1 cellular context compared by ENCODE assay signal in the genomic region with DNA sequence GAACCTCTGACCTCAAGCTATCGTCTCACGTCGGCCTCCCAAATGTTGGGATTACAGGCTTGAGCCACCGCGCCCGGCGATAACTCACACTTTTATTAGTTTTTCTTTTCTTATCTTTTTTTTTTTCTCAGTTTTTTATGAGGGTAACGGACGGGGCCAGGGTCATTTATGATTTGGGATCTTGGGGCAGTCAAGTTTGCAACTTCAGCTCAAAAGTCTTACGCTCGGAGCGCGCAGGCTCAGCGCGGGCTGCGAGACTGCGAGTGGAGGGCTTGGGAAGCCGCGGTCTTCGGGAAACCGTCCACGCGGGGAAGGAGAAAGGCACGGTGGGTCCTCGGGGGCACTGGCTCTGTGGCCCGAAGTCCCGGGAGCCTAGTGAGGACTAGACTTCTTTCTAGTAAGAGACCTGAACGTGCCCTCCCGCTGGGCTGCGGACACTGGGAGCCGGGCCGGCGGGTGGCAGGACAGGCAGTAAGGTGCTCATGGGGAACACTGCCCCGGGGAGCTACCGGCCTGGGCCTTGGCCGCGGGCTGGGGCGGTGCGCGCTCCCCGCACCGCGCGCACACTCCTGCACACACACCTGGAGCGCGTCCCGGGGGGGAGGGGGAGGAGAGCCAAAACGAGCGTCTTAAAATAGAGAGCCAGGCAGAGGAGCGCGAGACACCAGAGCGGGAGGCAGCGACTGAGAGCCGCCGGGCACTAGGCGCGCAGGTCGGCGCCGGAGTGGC.
TF ChIP-seq lines count a peak whose summit lies in the region.

No MANE protein-coding gene starts in this region.

TF ChIP-seq in HCT116, 20 proteins besides CTCF, POLR2A, EP300 and RAD21 (continued from another document):
- TF ChIP-seq, protein P1, sequence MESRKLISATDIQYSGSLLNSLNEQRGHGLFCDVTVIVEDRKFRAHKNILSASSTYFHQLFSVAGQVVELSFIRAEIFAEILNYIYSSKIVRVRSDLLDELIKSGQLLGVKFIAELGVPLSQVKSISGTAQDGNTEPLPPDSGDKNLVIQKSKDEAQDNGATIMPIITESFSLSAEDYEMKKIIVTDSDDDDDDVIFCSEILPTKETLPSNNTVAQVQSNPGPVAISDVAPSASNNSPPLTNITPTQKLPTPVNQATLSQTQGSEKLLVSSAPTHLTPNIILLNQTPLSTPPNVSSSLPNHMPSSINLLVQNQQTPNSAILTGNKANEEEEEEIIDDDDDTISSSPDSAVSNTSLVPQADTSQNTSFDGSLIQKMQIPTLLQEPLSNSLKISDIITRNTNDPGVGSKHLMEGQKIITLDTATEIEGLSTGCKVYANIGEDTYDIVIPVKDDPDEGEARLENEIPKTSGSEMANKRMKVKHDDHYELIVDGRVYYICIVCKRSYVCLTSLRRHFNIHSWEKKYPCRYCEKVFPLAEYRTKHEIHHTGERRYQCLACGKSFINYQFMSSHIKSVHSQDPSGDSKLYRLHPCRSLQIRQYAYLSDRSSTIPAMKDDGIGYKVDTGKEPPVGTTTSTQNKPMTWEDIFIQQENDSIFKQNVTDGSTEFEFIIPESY (IDR thresholded peaks at IDR 0.05; ENCODE audit: extremely low read depth, insufficient replicate concordance, low read length) = no peak
- no peak for TF ChIP-seq CEBPB (IDR thresholded peaks at IDR 0.05; ENCODE audit: low read depth)
- no peak for TF ChIP-seq SRF (IDR thresholded peaks at IDR 0.05; ENCODE audit: low read depth)
